ENCODE assay signal across 1 cellular context in genomic region chr1:181105134-181106021, GRCh38.
TF ChIP-seq lines count a peak whose summit lies in the region.

No MANE protein-coding gene starts in this region.

TF ChIP-seq in HEK293, 187 proteins besides CTCF, POLR2A, EP300 and RAD21 (continued from another document and continues in another):
- TF ChIP-seq ZNF423 (tag by site-specific recombination; IDR thresholded peaks at IDR 0.05) (no peak), KLF10 (tag by site-specific recombination; IDR thresholded peaks at IDR 0.05) (peak; percentile 78; the same call in 1 of the 2 replicates), ZFHX2 (tag by site-specific recombination; conservative IDR thresholded peaks at IDR 0.05) (peak; percentile 97), ZNF558 (tag by site-specific recombination; IDR thresholded peaks at IDR 0.05) (no peak), SP7 (tag by site-specific recombination; IDR thresholded peaks at IDR 0.05) (peak; percentile 65), ZNF529 (tag by site-specific recombination; IDR thresholded peaks at IDR 0.05; ENCODE audit: insufficient replicate concordance) (no peak), ZNF596 (tag by site-specific recombination; IDR thresholded peaks at IDR 0.05) (0 out of 2 replicates have a peak, but pooled peaks have one; percentile 24), ZNF214 (tag by site-specific recombination; IDR thresholded peaks at IDR 0.05; ENCODE audit: borderline replicate concordance) (no peak), ZBTB20 (tag by site-specific recombination; IDR thresholded peaks at IDR 0.05) (no peak; the same call in 1 of the 2 replicates), FEZF1 (tag by site-specific recombination; IDR thresholded peaks at IDR 0.05) (no peak), ZNF791 (tag by site-specific recombination; IDR thresholded peaks at IDR 0.05) (no peak), OSR2 (tag by site-specific recombination; IDR thresholded peaks at IDR 0.05) (peak; percentile 41), ZNF24 (tag by site-specific recombination; IDR thresholded peaks at IDR 0.05) (no peak), ZNF23 (tag by site-specific recombination; IDR thresholded peaks at IDR 0.05; ENCODE audit: borderline replicate concordance) (no peak), PRDM4 (tag by site-specific recombination; IDR thresholded peaks at IDR 0.05) (no peak), KLF1 (tag by site-specific recombination; IDR thresholded peaks at IDR 0.05) (peak; percentile 53; the same call in 1 of the 2 replicates), ZNF830 (tag by site-specific recombination; IDR thresholded peaks at IDR 0.05; ENCODE audit: low read depth) (no peak), ZNF341 (tag by site-specific recombination; IDR thresholded peaks at IDR 0.05; ENCODE audit: low read depth) (peak; percentile 70), ZNF354C (tag by site-specific recombination; IDR thresholded peaks at IDR 0.05; ENCODE audit: borderline replicate concordance, low read depth) (no peak), ELK4 (IDR thresholded peaks at IDR 0.05; ENCODE audit: borderline replicate concordance, low read depth, low read length) (no peak), REST (tag by site-specific recombination; IDR thresholded peaks at IDR 0.05) (peak; percentile 54), ZNF677 (tag by site-specific recombination; IDR thresholded peaks at IDR 0.05) (no peak), ZBTB1 (tag by site-specific recombination; IDR thresholded peaks at IDR 0.05) (no peak), ZNF169 (tag by site-specific recombination; IDR thresholded peaks at IDR 0.05) (no peak), ZNF600 (tag by site-specific recombination; IDR thresholded peaks at IDR 0.05) (peak; percentile 81), ZNF776 (tag by site-specific recombination; IDR thresholded peaks at IDR 0.05; ENCODE audit: borderline replicate concordance) (no peak), ZNF184 (tag by site-specific recombination; IDR thresholded peaks at IDR 0.05) (no peak; the same call in 1 of the 2 replicates), ZNF580 (tag by site-specific recombination; IDR thresholded peaks at IDR 0.05) (no peak), ZNF530 (tag by site-specific recombination; IDR thresholded peaks at IDR 0.05; ENCODE audit: low read depth) (no peak), SP3 (tag by site-specific recombination; IDR thresholded peaks at IDR 0.05) (peak; percentile 57), ZNF571 (tag by site-specific recombination; IDR thresholded peaks at IDR 0.05) (no peak), ZNF514 (tag by site-specific recombination; IDR thresholded peaks at IDR 0.05) (no peak), ZFP37 (tag by site-specific recombination; IDR thresholded peaks at IDR 0.05) (no peak), ZNF140 (tag by site-specific recombination; IDR thresholded peaks at IDR 0.05) (no peak), ZBTB21 (tag by site-specific recombination; IDR thresholded peaks at IDR 0.05) (no peak), ZNF426 (tag by site-specific recombination; IDR thresholded peaks at IDR 0.05) (no peak), SALL2 (tag by site-specific recombination; IDR thresholded peaks at IDR 0.05; ENCODE audit: borderline replicate concordance) (no peak), YY1 (tag by site-specific recombination; IDR thresholded peaks at IDR 0.05) (0 out of 2 replicates have a peak, but pooled peaks have one; percentile 11), ZNF843 (tag by site-specific recombination; IDR thresholded peaks at IDR 0.05) (peak; percentile 23; the same call in 1 of the 2 replicates), ZNF501 (tag by site-specific recombination; IDR thresholded peaks at IDR 0.05) (no peak), ZNF561 (tag by site-specific recombination; IDR thresholded peaks at IDR 0.05; ENCODE audit: borderline replicate concordance) (peak; percentile 57; the same call in 1 of the 2 replicates), ZNF670 (tag by site-specific recombination; IDR thresholded peaks at IDR 0.05; ENCODE audit: low read depth) (no peak), ATF2 (tag by site-specific recombination; IDR thresholded peaks at IDR 0.05; ENCODE audit: low read depth) (no peak), SP2 (tag by site-specific recombination; IDR thresholded peaks at IDR 0.05) (0 out of 2 replicates have a peak, but pooled peaks have one; percentile 15), ZNF211 (tag by site-specific recombination; IDR thresholded peaks at IDR 0.05; ENCODE audit: low read depth) (no peak), KLF8 (tag by site-specific recombination; IDR thresholded peaks at IDR 0.05) (peak; percentile 46; the same call in 1 of the 2 replicates), ZNF660 (tag by site-specific recombination; IDR thresholded peaks at IDR 0.05) (peak; percentile 15), BCL11A (tag by site-specific recombination; IDR thresholded peaks at IDR 0.05; ENCODE audit: low read depth) (no peak), ZSCAN16 (tag by site-specific recombination; IDR thresholded peaks at IDR 0.05) (0 out of 2 replicates have a peak, but pooled peaks have one; percentile 33), REPIN1 (tag by site-specific recombination; IDR thresholded peaks at IDR 0.05; ENCODE audit: low read depth) (0 out of 2 replicates have a peak, but pooled peaks have one; percentile 22)
- TF ChIP-seq, protein P1, sequence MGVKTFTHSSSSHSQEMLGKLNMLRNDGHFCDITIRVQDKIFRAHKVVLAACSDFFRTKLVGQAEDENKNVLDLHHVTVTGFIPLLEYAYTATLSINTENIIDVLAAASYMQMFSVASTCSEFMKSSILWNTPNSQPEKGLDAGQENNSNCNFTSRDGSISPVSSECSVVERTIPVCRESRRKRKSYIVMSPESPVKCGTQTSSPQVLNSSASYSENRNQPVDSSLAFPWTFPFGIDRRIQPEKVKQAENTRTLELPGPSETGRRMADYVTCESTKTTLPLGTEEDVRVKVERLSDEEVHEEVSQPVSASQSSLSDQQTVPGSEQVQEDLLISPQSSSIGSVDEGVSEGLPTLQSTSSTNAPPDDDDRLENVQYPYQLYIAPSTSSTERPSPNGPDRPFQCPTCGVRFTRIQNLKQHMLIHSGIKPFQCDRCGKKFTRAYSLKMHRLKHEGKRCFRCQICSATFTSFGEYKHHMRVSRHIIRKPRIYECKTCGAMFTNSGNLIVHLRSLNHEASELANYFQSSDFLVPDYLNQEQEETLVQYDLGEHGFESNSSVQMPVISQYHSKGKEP (tag by site-specific recombination; IDR thresholded peaks at IDR 0.05) = peak; percentile 95
- TF ChIP-seq, protein P2, sequence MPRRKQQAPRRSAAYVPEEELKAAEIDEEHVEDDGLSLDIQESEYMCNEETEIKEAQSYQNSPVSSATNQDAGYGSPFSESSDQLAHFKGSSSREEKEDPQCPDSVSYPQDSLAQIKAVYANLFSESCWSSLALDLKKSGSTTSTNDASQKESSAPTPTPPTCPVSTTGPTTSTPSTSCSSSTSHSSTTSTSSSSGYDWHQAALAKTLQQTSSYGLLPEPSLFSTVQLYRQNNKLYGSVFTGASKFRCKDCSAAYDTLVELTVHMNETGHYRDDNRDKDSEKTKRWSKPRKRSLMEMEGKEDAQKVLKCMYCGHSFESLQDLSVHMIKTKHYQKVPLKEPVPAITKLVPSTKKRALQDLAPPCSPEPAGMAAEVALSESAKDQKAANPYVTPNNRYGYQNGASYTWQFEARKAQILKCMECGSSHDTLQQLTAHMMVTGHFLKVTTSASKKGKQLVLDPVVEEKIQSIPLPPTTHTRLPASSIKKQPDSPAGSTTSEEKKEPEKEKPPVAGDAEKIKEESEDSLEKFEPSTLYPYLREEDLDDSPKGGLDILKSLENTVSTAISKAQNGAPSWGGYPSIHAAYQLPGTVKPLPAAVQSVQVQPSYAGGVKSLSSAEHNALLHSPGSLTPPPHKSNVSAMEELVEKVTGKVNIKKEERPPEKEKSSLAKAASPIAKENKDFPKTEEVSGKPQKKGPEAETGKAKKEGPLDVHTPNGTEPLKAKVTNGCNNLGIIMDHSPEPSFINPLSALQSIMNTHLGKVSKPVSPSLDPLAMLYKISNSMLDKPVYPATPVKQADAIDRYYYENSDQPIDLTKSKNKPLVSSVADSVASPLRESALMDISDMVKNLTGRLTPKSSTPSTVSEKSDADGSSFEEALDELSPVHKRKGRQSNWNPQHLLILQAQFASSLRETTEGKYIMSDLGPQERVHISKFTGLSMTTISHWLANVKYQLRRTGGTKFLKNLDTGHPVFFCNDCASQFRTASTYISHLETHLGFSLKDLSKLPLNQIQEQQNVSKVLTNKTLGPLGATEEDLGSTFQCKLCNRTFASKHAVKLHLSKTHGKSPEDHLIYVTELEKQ (tag by site-specific recombination; IDR thresholded peaks at IDR 0.05; ENCODE audit: borderline replicate concordance) = no peak
- TF ChIP-seq, protein P3, sequence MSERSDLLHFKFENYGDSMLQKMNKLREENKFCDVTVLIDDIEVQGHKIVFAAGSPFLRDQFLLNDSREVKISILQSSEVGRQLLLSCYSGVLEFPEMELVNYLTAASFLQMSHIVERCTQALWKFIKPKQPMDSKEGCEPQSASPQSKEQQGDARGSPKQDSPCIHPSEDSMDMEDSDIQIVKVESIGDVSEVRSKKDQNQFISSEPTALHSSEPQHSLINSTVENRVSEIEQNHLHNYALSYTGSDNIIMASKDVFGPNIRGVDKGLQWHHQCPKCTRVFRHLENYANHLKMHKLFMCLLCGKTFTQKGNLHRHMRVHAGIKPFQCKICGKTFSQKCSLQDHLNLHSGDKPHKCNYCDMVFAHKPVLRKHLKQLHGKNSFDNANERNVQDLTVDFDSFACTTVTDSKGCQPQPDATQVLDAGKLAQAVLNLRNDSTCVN (tag by site-specific recombination; optimal IDR thresholded peaks at IDR 0.05) = peak; percentile 82
